ENCODE assay signal across 1 cellular context in genomic region chr11:93541884-93542752, GRCh38.
TF ChIP-seq lines count a peak whose summit lies in the region.

No MANE protein-coding gene starts in this region.

TF ChIP-seq in K562, 482 proteins besides CTCF, POLR2A, EP300 and RAD21 (continued from another document and continues in another):
- TF ChIP-seq SMARCE1 (IDR thresholded peaks at IDR 0.05) (peak; percentile 70; the same call in 1 of the 2 replicates), HNRNPH1 (optimal IDR thresholded peaks at IDR 0.05; ENCODE audit: low read depth, low read length) (no peak), HDAC6 (IDR thresholded peaks at IDR 0.05; ENCODE audit: low read depth, low read length) (no peak), RBM34 (IDR thresholded peaks at IDR 0.05; ENCODE audit: borderline replicate concordance, insufficient read depth, low read length) (no peak), SAP30 (IDR thresholded peaks at IDR 0.05; ENCODE audit: borderline replicate concordance, insufficient read depth, low read depth, low read length, poor library complexity, severe bottlenecking) (no peak), TAF15 (IDR thresholded peaks at IDR 0.05; ENCODE audit: low read depth, low read length) (no peak), ASH1L (IDR thresholded peaks at IDR 0.05; ENCODE audit: borderline replicate concordance, low read depth, partially characterized antibody) (no peak), ZNF778 (CRISPR knock-in tag; IDR thresholded peaks at IDR 0.05) (no peak), ZNF75A (CRISPR knock-in tag; IDR thresholded peaks at IDR 0.05) (no peak), ZC3H8 (IDR thresholded peaks at IDR 0.05) (no peak), YY1 (IDR thresholded peaks at IDR 0.05; ENCODE audit: borderline replicate concordance in 1 of 3, control insufficient read depth in 1 of 3, extremely low read depth in 1 of 3, insufficient read depth in 3 of 3, insufficient read length in 1 of 3, insufficient replicate concordance in 2 of 3, low read depth in 1 of 3, low read length in 2 of 3) (no peak), GABPB2 (CRISPR knock-in tag; conservative IDR thresholded peaks at IDR 0.05) (no peak), ZNF3 (CRISPR knock-in tag; IDR thresholded peaks at IDR 0.05) (no peak), CREB1 (IDR thresholded peaks at IDR 0.05) (no peak), CREB1 (CRISPR knock-in tag; IDR thresholded peaks at IDR 0.05) (no peak), CBFA2T2 (conservative IDR thresholded peaks at IDR 0.05) (no peak), ZNF592 (IDR thresholded peaks at IDR 0.05) (no peak), FUS (optimal IDR thresholded peaks at IDR 0.05; ENCODE audit: low read depth, low read length) (no peak), ERF (CRISPR knock-in tag; IDR thresholded peaks at IDR 0.05) (no peak), ZNF507 (tag; conservative IDR thresholded peaks at IDR 0.05) (no peak), USF2 (CRISPR knock-in tag; IDR thresholded peaks at IDR 0.05) (peak; percentile 60), PHF8 (IDR thresholded peaks at IDR 0.05; ENCODE audit: borderline replicate concordance, low read length) (no peak), PTBP1 (IDR thresholded peaks at IDR 0.05; ENCODE audit: low read depth, low read length) (no peak), SP1 (CRISPR knock-in tag; IDR thresholded peaks at IDR 0.05) (no peak), SIRT6 (IDR thresholded peaks at IDR 0.05; ENCODE audit: low read depth, low read length) (no peak), EWSR1 (IDR thresholded peaks at IDR 0.05; ENCODE audit: borderline replicate concordance, low read depth, partially characterized antibody) (no peak), JUND (IDR thresholded peaks at IDR 0.05; ENCODE audit: borderline replicate concordance, low read depth, low read length) (peak; percentile 94), JUND (tag; IDR thresholded peaks at IDR 0.05; ENCODE audit: borderline replicate concordance, low read depth, low read length) (peak; percentile 87; the same call in 2 of the 3 replicates), CBFB (CRISPR knock-in tag; IDR thresholded peaks at IDR 0.05) (no peak), NCOA6 (IDR thresholded peaks at IDR 0.05) (no peak), FOXP1 (CRISPR knock-in tag; IDR thresholded peaks at IDR 0.05) (no peak), MXI1 (IDR thresholded peaks at IDR 0.05; ENCODE audit: low read depth, low read length) (no peak), ZNF76 (CRISPR knock-in tag; IDR thresholded peaks at IDR 0.05; ENCODE audit: borderline replicate concordance) (no peak), HIVEP1 (CRISPR knock-in tag; IDR thresholded peaks at IDR 0.05) (no peak), BRCA1 (IDR thresholded peaks at IDR 0.05) (no peak), BRCA1 (CRISPR knock-in tag; IDR thresholded peaks at IDR 0.05) (no peak), ARID4B (CRISPR knock-in tag; IDR thresholded peaks at IDR 0.05) (no peak), CREBBP (IDR thresholded peaks at IDR 0.05; ENCODE audit: low read depth, low read length) (no peak), ARID1B (IDR thresholded peaks at IDR 0.05) (peak; percentile 63)
- TF ChIP-seq, protein P1, sequence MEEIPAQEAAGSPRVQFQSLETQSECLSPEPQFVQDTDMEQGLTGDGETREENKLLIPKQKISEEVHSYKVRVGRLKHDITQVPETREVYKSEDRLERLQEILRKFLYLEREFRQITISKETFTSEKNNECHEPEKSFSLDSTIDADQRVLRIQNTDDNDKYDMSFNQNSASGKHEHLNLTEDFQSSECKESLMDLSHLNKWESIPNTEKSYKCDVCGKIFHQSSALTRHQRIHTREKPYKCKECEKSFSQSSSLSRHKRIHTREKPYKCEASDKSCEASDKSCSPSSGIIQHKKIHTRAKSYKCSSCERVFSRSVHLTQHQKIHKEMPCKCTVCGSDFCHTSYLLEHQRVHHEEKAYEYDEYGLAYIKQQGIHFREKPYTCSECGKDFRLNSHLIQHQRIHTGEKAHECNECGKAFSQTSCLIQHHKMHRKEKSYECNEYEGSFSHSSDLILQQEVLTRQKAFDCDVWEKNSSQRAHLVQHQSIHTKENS (CRISPR knock-in tag; IDR thresholded peaks at IDR 0.05): no peak
- TF ChIP-seq, protein P2, sequence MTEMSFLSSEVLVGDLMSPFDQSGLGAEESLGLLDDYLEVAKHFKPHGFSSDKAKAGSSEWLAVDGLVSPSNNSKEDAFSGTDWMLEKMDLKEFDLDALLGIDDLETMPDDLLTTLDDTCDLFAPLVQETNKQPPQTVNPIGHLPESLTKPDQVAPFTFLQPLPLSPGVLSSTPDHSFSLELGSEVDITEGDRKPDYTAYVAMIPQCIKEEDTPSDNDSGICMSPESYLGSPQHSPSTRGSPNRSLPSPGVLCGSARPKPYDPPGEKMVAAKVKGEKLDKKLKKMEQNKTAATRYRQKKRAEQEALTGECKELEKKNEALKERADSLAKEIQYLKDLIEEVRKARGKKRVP (CRISPR knock-in tag; IDR thresholded peaks at IDR 0.05): no peak
- TF ChIP-seq, protein P3, sequence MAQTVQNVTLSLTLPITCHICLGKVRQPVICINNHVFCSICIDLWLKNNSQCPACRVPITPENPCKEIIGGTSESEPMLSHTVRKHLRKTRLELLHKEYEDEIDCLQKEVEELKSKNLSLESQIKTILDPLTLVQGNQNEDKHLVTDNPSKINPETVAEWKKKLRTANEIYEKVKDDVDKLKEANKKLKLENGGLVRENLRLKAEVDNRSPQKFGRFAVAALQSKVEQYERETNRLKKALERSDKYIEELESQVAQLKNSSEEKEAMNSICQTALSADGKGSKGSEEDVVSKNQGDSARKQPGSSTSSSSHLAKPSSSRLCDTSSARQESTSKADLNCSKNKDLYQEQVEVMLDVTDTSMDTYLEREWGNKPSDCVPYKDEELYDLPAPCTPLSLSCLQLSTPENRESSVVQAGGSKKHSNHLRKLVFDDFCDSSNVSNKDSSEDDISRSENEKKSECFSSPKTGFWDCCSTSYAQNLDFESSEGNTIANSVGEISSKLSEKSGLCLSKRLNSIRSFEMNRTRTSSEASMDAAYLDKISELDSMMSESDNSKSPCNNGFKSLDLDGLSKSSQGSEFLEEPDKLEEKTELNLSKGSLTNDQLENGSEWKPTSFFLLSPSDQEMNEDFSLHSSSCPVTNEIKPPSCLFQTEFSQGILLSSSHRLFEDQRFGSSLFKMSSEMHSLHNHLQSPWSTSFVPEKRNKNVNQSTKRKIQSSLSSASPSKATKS (CRISPR knock-in tag; IDR thresholded peaks at IDR 0.05): no peak
- TF ChIP-seq, protein P4, sequence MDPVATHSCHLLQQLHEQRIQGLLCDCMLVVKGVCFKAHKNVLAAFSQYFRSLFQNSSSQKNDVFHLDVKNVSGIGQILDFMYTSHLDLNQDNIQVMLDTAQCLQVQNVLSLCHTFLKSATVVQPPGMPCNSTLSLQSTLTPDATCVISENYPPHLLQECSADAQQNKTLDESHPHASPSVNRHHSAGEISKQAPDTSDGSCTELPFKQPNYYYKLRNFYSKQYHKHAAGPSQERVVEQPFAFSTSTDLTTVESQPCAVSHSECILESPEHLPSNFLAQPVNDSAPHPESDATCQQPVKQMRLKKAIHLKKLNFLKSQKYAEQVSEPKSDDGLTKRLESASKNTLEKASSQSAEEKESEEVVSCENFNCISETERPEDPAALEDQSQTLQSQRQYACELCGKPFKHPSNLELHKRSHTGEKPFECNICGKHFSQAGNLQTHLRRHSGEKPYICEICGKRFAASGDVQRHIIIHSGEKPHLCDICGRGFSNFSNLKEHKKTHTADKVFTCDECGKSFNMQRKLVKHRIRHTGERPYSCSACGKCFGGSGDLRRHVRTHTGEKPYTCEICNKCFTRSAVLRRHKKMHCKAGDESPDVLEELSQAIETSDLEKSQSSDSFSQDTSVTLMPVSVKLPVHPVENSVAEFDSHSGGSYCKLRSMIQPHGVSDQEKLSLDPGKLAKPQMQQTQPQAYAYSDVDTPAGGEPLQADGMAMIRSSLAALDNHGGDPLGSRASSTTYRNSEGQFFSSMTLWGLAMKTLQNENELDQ (CRISPR knock-in tag; IDR thresholded peaks at IDR 0.05; ENCODE audit: borderline replicate concordance): no peak
- TF ChIP-seq, protein P5, sequence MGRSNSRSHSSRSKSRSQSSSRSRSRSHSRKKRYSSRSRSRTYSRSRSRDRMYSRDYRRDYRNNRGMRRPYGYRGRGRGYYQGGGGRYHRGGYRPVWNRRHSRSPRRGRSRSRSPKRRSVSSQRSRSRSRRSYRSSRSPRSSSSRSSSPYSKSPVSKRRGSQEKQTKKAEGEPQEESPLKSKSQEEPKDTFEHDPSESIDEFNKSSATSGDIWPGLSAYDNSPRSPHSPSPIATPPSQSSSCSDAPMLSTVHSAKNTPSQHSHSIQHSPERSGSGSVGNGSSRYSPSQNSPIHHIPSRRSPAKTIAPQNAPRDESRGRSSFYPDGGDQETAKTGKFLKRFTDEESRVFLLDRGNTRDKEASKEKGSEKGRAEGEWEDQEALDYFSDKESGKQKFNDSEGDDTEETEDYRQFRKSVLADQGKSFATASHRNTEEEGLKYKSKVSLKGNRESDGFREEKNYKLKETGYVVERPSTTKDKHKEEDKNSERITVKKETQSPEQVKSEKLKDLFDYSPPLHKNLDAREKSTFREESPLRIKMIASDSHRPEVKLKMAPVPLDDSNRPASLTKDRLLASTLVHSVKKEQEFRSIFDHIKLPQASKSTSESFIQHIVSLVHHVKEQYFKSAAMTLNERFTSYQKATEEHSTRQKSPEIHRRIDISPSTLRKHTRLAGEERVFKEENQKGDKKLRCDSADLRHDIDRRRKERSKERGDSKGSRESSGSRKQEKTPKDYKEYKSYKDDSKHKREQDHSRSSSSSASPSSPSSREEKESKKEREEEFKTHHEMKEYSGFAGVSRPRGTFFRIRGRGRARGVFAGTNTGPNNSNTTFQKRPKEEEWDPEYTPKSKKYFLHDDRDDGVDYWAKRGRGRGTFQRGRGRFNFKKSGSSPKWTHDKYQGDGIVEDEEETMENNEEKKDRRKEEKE (IDR thresholded peaks at IDR 0.05; ENCODE audit: borderline replicate concordance in 1 of 2, control insufficient read depth in 1 of 2, low read depth in 2 of 2, low read length in 1 of 2): no peak
- TF ChIP-seq, protein P6, sequence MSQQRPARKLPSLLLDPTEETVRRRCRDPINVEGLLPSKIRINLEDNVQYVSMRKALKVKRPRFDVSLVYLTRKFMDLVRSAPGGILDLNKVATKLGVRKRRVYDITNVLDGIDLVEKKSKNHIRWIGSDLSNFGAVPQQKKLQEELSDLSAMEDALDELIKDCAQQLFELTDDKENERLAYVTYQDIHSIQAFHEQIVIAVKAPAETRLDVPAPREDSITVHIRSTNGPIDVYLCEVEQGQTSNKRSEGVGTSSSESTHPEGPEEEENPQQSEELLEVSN (IDR thresholded peaks at IDR 0.05; ENCODE audit: borderline replicate concordance in 1 of 2, extremely low read depth in 1 of 2, insufficient read depth in 1 of 2, insufficient read length in 1 of 2, low read depth in 1 of 2, low read length in 1 of 2, poor library complexity in 1 of 2, severe bottlenecking in 1 of 2): no peak
